ENCODE assay signal across 17 cellular contexts in genomic region chr19:10262771-10263170, GRCh38. TPM values are rescaled to one million over a fixed set of nuclear protein-coding genes. Genes with fewer than 3 reads are reported as not detected.
DNase-seq lines count a peak whose midpoint lies in the region; ATAC-seq, FAIRE-seq and TF ChIP-seq lines count a peak whose summit lies in the region.
"Had no signal": no experiment of that assay in that cellular context is flagged by ENCODE, and none has a peak within 500 bp of the region (broad histone marks: within the 10 kb centered on the region; RNA-seq: fewer than 3 reads in every experiment).

No MANE protein-coding gene starts in this region.

- FAIRE-seq in K562 (lab: Jason Lieb, UNC): no peak
- FAIRE-seq: H1 had no signal

- no peaks in the 10 kb centered on the region for H3K27me3 ChIP-seq in K562 (ENCODE audit: control insufficient read depth in 2 of 2, insufficient read depth in 2 of 2, low read length in 2 of 2)
- H3K27me3 ChIP-seq: BLaER1 treated with 17β-estradiol and CSF1 and Interleukin-3, amounts not matched to agents 10 nM and 100 nM had no signal

- H4K20me1 ChIP-seq in K562 (replicated peaks; ENCODE audit: control insufficient read depth, insufficient read depth, low read length): no peaks in the 10 kb centered on the region; the same call in 1 of the 2 replicates

- in situ Hi-C loops in K562 (cut with MboI): no loop called here

- H3K4me2 ChIP-seq in K562 (ENCODE audit: insufficient read depth, low read length): no peak overlapping the region
- H3K4me2 ChIP-seq: KMS-11 had no signal

- no peak overlapping the region for H3K4me3 ChIP-seq in K562
- H3K4me3 ChIP-seq: BLaER1 treated with 17β-estradiol and CSF1 and Interleukin-3, amounts not matched to agents 10 nM and 100 nM had no signal

- 58% methylated on average over 4 of the region's 7 CpGs for WGBS in K562 (ENCODE audit: insufficient coverage, low coverage, missing lambda C conversion rate)

- DNase-seq in EL (peak; percentile 42), M059J (ENCODE audit: low read depth) (peak; percentile 60), K562 (ENCODE audit: extremely low read depth in 1 of 4, low spot score in 3 of 4) (no peak), kidney tubule cell (ENCODE audit: low spot score) (peak; percentile 41), NCI-H2171 treated with DMSO at 0.1 percent for 48 hours (lab: John Stamatoyannopoulos, UW) (no peak), GOT3 (lab: John Stamatoyannopoulos, UW) (no peak), AML-193 (lab: John Stamatoyannopoulos, UW) (no peak)
- DNase-seq: NCI-H1092 treated with DMSO at 0.1 percent for 48 hours, NCI-H2081 treated with DMSO at 0.1 percent for 48 hours, NCI-H2227 treated with DMSO at 0.1 percent for 48 hours, NCI-H524 treated with DMSO at 0.1 percent for 48 hours, SIG-M5, T-helper 17 cell had no signal

- CTCF ChIA-PET in K562 (lab: Yijun Ruan, JAX; ENCODE audit: low intra/inter-chr PET ratio): interaction anchor here (1.7 kb wide), 1 partner anchor 127 kb away, joined by 5 read pairs; no protein-coding TSS in a partner anchor

- no peak overlapping the region for H3K9ac ChIP-seq in K562 (ENCODE audit: insufficient read depth in 1 of 2, low read depth in 2 of 2, low read length in 2 of 2)
- H3K9ac ChIP-seq: BLaER1 treated with 17β-estradiol and CSF1 and Interleukin-3, amounts not matched to agents 10 nM and 100 nM; KMS-11 had no signal

- POLR2A ChIA-PET in K562 (lab: Yijun Ruan, JAX): interaction anchor here (0.6 to 1.3 kb wide), 2 partner anchors 117 to 126 kb away, joined by 3 to 5 read pairs; no protein-coding TSS in a partner anchor

- TF ChIP-seq EP300 in K562 (IDR thresholded peaks at IDR 0.05; ENCODE audit: low read length): no peak

- intact Hi-C loops in K562 (cut with micrococcal nuclease): no loop called here

- H3K79me2 ChIP-seq in K562 (ENCODE audit: control insufficient read depth, insufficient read depth, low read length): no peaks in the 10 kb centered on the region

- no peaks in the 10 kb centered on the region for H3K9me3 ChIP-seq in K562 (replicated peaks; ENCODE audit: control insufficient read depth, insufficient read depth, low read depth, low read length)
- H3K9me3 ChIP-seq: BLaER1 treated with 17β-estradiol and CSF1 and Interleukin-3, amounts not matched to agents 10 nM and 100 nM had no signal

- TF ChIP-seq CTCF in K562 (IDR thresholded peaks at IDR 0.05 in 2 of 3, conservative IDR thresholded peaks at IDR 0.05 in 1 of 3; ENCODE audit: insufficient read depth in 2 of 3, low read depth in 1 of 3, low read length in 3 of 3): no peak

- no peak for TF ChIP-seq POLR2A in K562 (conservative IDR thresholded peaks at IDR 0.05)

- no peak for ATAC-seq in K562
- ATAC-seq: T-helper 17 cell had no signal

- H3K9me1 ChIP-seq in K562 (ENCODE audit: control insufficient read depth, insufficient read depth, low read length): no peaks in the 10 kb centered on the region

- H2AFZ ChIP-seq in K562 (ENCODE audit: low read depth, low read length): no peak overlapping the region

- BruUV-seq in K562 (replicated peaks; lab: Mats Ljungman, UMichigan): no TSS peak

- no peak overlapping the region for H3K27ac ChIP-seq in K562 (ENCODE audit: extremely low read depth, low read depth, low read length)
- H3K27ac ChIP-seq: BLaER1 treated with 17β-estradiol and CSF1 and Interleukin-3, amounts not matched to agents 10 nM and 100 nM; KMS-11 had no signal

- H3K36me3 ChIP-seq in K562 (ENCODE audit: control insufficient read depth, insufficient read depth, low read length): peaks cover 21% of the 10 kb centered on the region

- no peak for TF ChIP-seq RAD21 in K562 (CRISPR knock-in tag; conservative IDR thresholded peaks at IDR 0.05 in 1 of 2, IDR thresholded peaks at IDR 0.05 in 1 of 2)

- H3K4me1 ChIP-seq in K562 (replicated peaks in 1 of 2; ENCODE audit: control insufficient read depth in 2 of 2, insufficient read depth in 2 of 2, low read length in 2 of 2): peaks cover 5 to 31% of the 10 kb centered on the region in 2 experiments; a peak in 3 of 5 replicates

RNA-seq across cellular contexts. Expression of gene ICAM1, which starts 8.1 kb away (rescaled TPM):
- 68.8 and 88.4 TPM in 2 replicates for total RNA-seq in M059J (2014; rRNA removed; shearing (Covaris generic))
- total RNA-seq in K562 (2011; cell fraction: chromatin; rRNA removed; ENCODE audit: low replicate concordance): 41.5 and 107 TPM in 2 replicates
- 83.4 and 99.6 TPM in 2 replicates for total RNA-seq in K562 (2011; cell fraction: nucleolus; rRNA removed)
- total RNA-seq in K562 (2011; cell fraction: nucleoplasm; rRNA removed): 76.3 and 76.6 TPM in 2 replicates
- total RNA-seq in K562 (2014; rRNA removed) (17.4 and 26.0 TPM in 2 replicates), K562 (2014; rRNA removed; fragmentation: Illumina TruSeq; extraction: Trizol) (11.9 and 12.1 TPM in 2 replicates), K562 (2015; rRNA removed; fragmentation: Illumina TruSeq; extraction: Trizol) (23.6 and 24.1 TPM in 2 replicates), K562 (2021) (22.3 and 22.6 TPM in 2 replicates)
- polyA plus RNA-seq in K562 (2011; rRNA removed) (13.1 and 21.4 TPM in 2 replicates), K562 (2014; fragmentation: Illumina TruSeq; extraction: Trizol) (24.4 and 29.9 TPM in 2 replicates), K562 (2014; fragmentation: Nextera tagmentation; extraction: Ambion mirVana) (1 to 10 TPM; 2.3 to 2.4 TPM), K562 (2014; rRNA removed) (13.4 TPM in 2 replicates)
- 20.2 and 23.1 TPM in 2 replicates for polyA plus RNA-seq in K562 (2011; cell fraction: cytosol; rRNA removed)
- polyA plus RNA-seq in K562 (2011; cell fraction: nucleus; rRNA removed): 17.5 and 30.7 TPM in 2 replicates
- 22.4 and 63.2 TPM in 2 replicates for polyA plus RNA-seq in K562 (2012)
- 19.6 and 21.5 TPM in 2 replicates for polyA minus RNA-seq in K562 (2011; rRNA and poly(A)+ RNA removed)
- polyA minus RNA-seq in K562 (2011; cell fraction: cytosol; rRNA and poly(A)+ RNA removed): 21.5 and 23.8 TPM in 2 replicates
- polyA minus RNA-seq in K562 (2011; cell fraction: nucleus; rRNA and poly(A)+ RNA removed): 13.8 and 17.4 TPM in 2 replicates

RNA-seq across cellular contexts. Expression of gene MRPL4, which starts 10.8 kb away (rescaled TPM):
- 53.8 and 96.4 TPM in 2 replicates for total RNA-seq in M059J (2014; rRNA removed; shearing (Covaris generic))
- total RNA-seq in K562 (2011; cell fraction: chromatin; rRNA removed; ENCODE audit: low replicate concordance): 75.4 and 154 TPM in 2 replicates
- total RNA-seq in K562 (2011; cell fraction: nucleolus; rRNA removed): 118 and 119 TPM in 2 replicates
- total RNA-seq in K562 (2011; cell fraction: nucleoplasm; rRNA removed): 109 and 125 TPM in 2 replicates
- total RNA-seq in K562 (2014; rRNA removed): 239 and 297 TPM in 2 replicates
- 12.3 and 20.8 TPM in 2 replicates for total RNA-seq in K562 (2014; rRNA removed; fragmentation: Illumina TruSeq; extraction: Trizol)
- total RNA-seq in K562 (2015; rRNA removed; fragmentation: Illumina TruSeq; extraction: Trizol): 64.9 and 69.9 TPM in 2 replicates
- total RNA-seq in K562 (2021): 198 and 204 TPM in 2 replicates
- polyA plus RNA-seq in K562 (2011; rRNA removed): 44.2 and 64.0 TPM in 2 replicates
- 115 and 258 TPM in 2 replicates for polyA plus RNA-seq in K562 (2011; cell fraction: cytosol; rRNA removed)
- polyA plus RNA-seq in K562 (2011; cell fraction: nucleus; rRNA removed): 132 and 192 TPM in 2 replicates
- 125 and 156 TPM in 2 replicates for polyA plus RNA-seq in K562 (2012)
- polyA plus RNA-seq in K562 (2014; fragmentation: Illumina TruSeq; extraction: Trizol): 71.2 and 153 TPM in 2 replicates
- 1 to 10 TPM; 1.4 to 5.0 TPM for polyA plus RNA-seq in K562 (2014; fragmentation: Nextera tagmentation; extraction: Ambion mirVana)
- polyA plus RNA-seq in K562 (2014; rRNA removed): 178 and 184 TPM in 2 replicates
- polyA minus RNA-seq in K562 (2011; rRNA and poly(A)+ RNA removed): 17.9 and 18.5 TPM in 2 replicates
- polyA minus RNA-seq in K562 (2011; cell fraction: cytosol; rRNA and poly(A)+ RNA removed): 40.0 and 52.5 TPM in 2 replicates
- polyA minus RNA-seq in K562 (2011; cell fraction: nucleus; rRNA and poly(A)+ RNA removed): 25.0 and 33.0 TPM in 2 replicates

RNA-seq across cellular contexts. Expression of gene ICAM4, which starts 24.0 kb away (rescaled TPM):
- total RNA-seq in M059J (2014; rRNA removed; shearing (Covaris generic)): not detected in 2 replicates
- total RNA-seq in K562 (2011; cell fraction: chromatin; rRNA removed; ENCODE audit: low replicate concordance): 14.7 and 49.5 TPM in 2 replicates
- total RNA-seq in K562 (2011; cell fraction: nucleolus; rRNA removed): 93.9 and 101 TPM in 2 replicates
- total RNA-seq in K562 (2011; cell fraction: nucleoplasm; rRNA removed): 52.0 and 56.5 TPM in 2 replicates
- total RNA-seq in K562 (2014; rRNA removed) (86.1 and 93.8 TPM in 2 replicates), K562 (2014; rRNA removed; fragmentation: Illumina TruSeq; extraction: Trizol) (18.9 and 20.3 TPM in 2 replicates), K562 (2015; rRNA removed; fragmentation: Illumina TruSeq; extraction: Trizol) (42.0 and 43.4 TPM in 2 replicates), K562 (2021) (62.6 and 65.5 TPM in 2 replicates)
- polyA plus RNA-seq in K562 (2011; rRNA removed) (29.5 and 34.4 TPM in 2 replicates), K562 (2014; fragmentation: Illumina TruSeq; extraction: Trizol) (21.0 and 45.3 TPM in 2 replicates), K562 (2014; fragmentation: Nextera tagmentation; extraction: Ambion mirVana) (10 to 100 TPM; 14.1 to 29.6 TPM), K562 (2014; rRNA removed) (83.8 and 96.6 TPM in 2 replicates)
- polyA plus RNA-seq in K562 (2011; cell fraction: cytosol; rRNA removed): 49.4 and 120 TPM in 2 replicates
- 11.2 and 16.0 TPM in 2 replicates for polyA plus RNA-seq in K562 (2011; cell fraction: nucleus; rRNA removed)
- polyA plus RNA-seq in K562 (2012): 69.5 and 104 TPM in 2 replicates
- 5.9 and 9.1 TPM in 2 replicates for polyA minus RNA-seq in K562 (2011; rRNA and poly(A)+ RNA removed)
- polyA minus RNA-seq in K562 (2011; cell fraction: cytosol; rRNA and poly(A)+ RNA removed): 18.7 and 19.2 TPM in 2 replicates
- polyA minus RNA-seq in K562 (2011; cell fraction: nucleus; rRNA and poly(A)+ RNA removed): 13.2 and 16.6 TPM in 2 replicates
- total RNA-seq: MCF 10A had no signal

RNA-seq across cellular contexts. Expression of gene ICAM5, which starts 27.0 kb away (rescaled TPM):
- total RNA-seq in M059J (2014; rRNA removed; shearing (Covaris generic)): 4.4 and 6.1 TPM in 2 replicates
- 152 and 610 TPM in 2 replicates for total RNA-seq in K562 (2011; cell fraction: chromatin; rRNA removed; ENCODE audit: low replicate concordance)
- 442 and 477 TPM in 2 replicates for total RNA-seq in K562 (2011; cell fraction: nucleolus; rRNA removed)
- total RNA-seq in K562 (2011; cell fraction: nucleoplasm; rRNA removed): 261 and 266 TPM in 2 replicates
- total RNA-seq in K562 (2014; rRNA removed) (39.7 TPM in 2 replicates), K562 (2014; rRNA removed; fragmentation: Illumina TruSeq; extraction: Trizol) (1.7 and 3.7 TPM in 2 replicates), K562 (2015; rRNA removed; fragmentation: Illumina TruSeq; extraction: Trizol) (13.7 and 16.6 TPM in 2 replicates), K562 (2021) (69.7 and 89.5 TPM in 2 replicates)
- polyA plus RNA-seq in K562 (2011; rRNA removed) (29.9 and 58.7 TPM in 2 replicates), K562 (2014; fragmentation: Illumina TruSeq; extraction: Trizol) (12.1 and 29.4 TPM in 2 replicates), K562 (2014; fragmentation: Nextera tagmentation; extraction: Ambion mirVana) (under 1 TPM; 0.10 to 0.11 TPM), K562 (2014; rRNA removed) (97.4 and 114 TPM in 2 replicates)
- polyA plus RNA-seq in K562 (2011; cell fraction: cytosol; rRNA removed): 50.3 and 80.3 TPM in 2 replicates
- 748 and 1,281 TPM in 2 replicates for polyA plus RNA-seq in K562 (2011; cell fraction: nucleus; rRNA removed)
- 45.0 and 59.7 TPM in 2 replicates for polyA plus RNA-seq in K562 (2012)
- 4.9 and 6.5 TPM in 2 replicates for polyA minus RNA-seq in K562 (2011; rRNA and poly(A)+ RNA removed)
- 19.6 and 29.4 TPM in 2 replicates for polyA minus RNA-seq in K562 (2011; cell fraction: cytosol; rRNA and poly(A)+ RNA removed)
- 91.7 and 98.6 TPM in 2 replicates for polyA minus RNA-seq in K562 (2011; cell fraction: nucleus; rRNA and poly(A)+ RNA removed)

RNA-seq across cellular contexts. Expression of gene S1PR2, which starts 31.6 kb away (rescaled TPM):
- total RNA-seq in M059J (2014; rRNA removed; shearing (Covaris generic)): 7.1 and 8.3 TPM in 2 replicates
- total RNA-seq in K562 (2011; cell fraction: chromatin; rRNA removed; ENCODE audit: low replicate concordance): 6.5 and 16.7 TPM in 2 replicates
- 14.1 and 14.8 TPM in 2 replicates for total RNA-seq in K562 (2011; cell fraction: nucleolus; rRNA removed)
- 9.9 and 11.3 TPM in 2 replicates for total RNA-seq in K562 (2011; cell fraction: nucleoplasm; rRNA removed)
- total RNA-seq in K562 (2014; rRNA removed): 2.0 and 2.5 TPM in 2 replicates
- total RNA-seq in K562 (2014; rRNA removed; fragmentation: Illumina TruSeq; extraction: Trizol): 1.3 and 1.5 TPM in 2 replicates
- 1.9 and 2.0 TPM in 2 replicates for total RNA-seq in K562 (2015; rRNA removed; fragmentation: Illumina TruSeq; extraction: Trizol)
- total RNA-seq in K562 (2021): 3.8 and 3.9 TPM in 2 replicates
- polyA plus RNA-seq in K562 (2011; rRNA removed): 1.5 and 2.1 TPM in 2 replicates
- polyA plus RNA-seq in K562 (2011; cell fraction: cytosol; rRNA removed): 2.7 and 4.7 TPM in 2 replicates
- 2.1 and 2.9 TPM in 2 replicates for polyA plus RNA-seq in K562 (2011; cell fraction: nucleus; rRNA removed)
- 1.1 and 1.2 TPM in 2 replicates for polyA plus RNA-seq in K562 (2012)
- 1.6 TPM in 2 replicates for polyA plus RNA-seq in K562 (2014; fragmentation: Illumina TruSeq; extraction: Trizol)
- 1 to 10 TPM; 1.9 to 2.2 TPM for polyA plus RNA-seq in K562 (2014; fragmentation: Nextera tagmentation; extraction: Ambion mirVana)
- polyA plus RNA-seq in K562 (2014; rRNA removed): 1.9 and 2.0 TPM in 2 replicates
- 2.5 and 3.3 TPM in 2 replicates for polyA minus RNA-seq in K562 (2011; rRNA and poly(A)+ RNA removed)
- 3.3 and 3.4 TPM in 2 replicates for polyA minus RNA-seq in K562 (2011; cell fraction: cytosol; rRNA and poly(A)+ RNA removed)
- 1.6 and 2.2 TPM in 2 replicates for polyA minus RNA-seq in K562 (2011; cell fraction: nucleus; rRNA and poly(A)+ RNA removed)

Comparison
In these comparisons a context has a peak if more than half of its experiments do, and no peak if none do; other contexts are left out.
1. DNase-seq: peak in EL (single experiment), M059J (single experiment) and kidney tubule cell (single experiment); none in K562 (0 of 4), NCI-H2171 treated with DMSO at 0.1 percent for 48 hours (single experiment), GOT3 (single experiment) and AML-193 (0 of 2).
2. RNA of gene ICAM4, which starts 24.0 kb away (total RNA-seq): 14.7 to 101 TPM in K562; not detected in M059J; every median in the first group is over 10 times any median in the second.